In genomic region chr1:77514871-77515776, GRCh38 we compare ENCODE assay signal across 9 cellular contexts.
A peak's percentile ranks its signal among the peaks of the same experiment; 100 is the strongest.
DNase-seq lines count a peak whose midpoint lies in the region; ATAC-seq, FAIRE-seq and TF ChIP-seq lines count a peak whose summit lies in the region.
"Had no signal": no experiment of that assay in that cellular context is flagged by ENCODE, and none has a peak within 500 bp of the region (broad histone marks: within the 10 kb centered on the region; RNA-seq: fewer than 3 reads in every experiment).

No MANE protein-coding gene starts in this region.

- H3K4me1 ChIP-seq in HUES48 (ENCODE audit: control insufficient read depth, insufficient read depth, low read length) (peaks cover 25% of the 10 kb centered on the region), HepG2 (ENCODE audit: insufficient read depth, low read length) (no peaks in the 10 kb centered on the region)

- intact Hi-C loops in HepG2 (cut with micrococcal nuclease; ENCODE audit: unreplicated experiment), result no loop called here
- intact Hi-C loops in left colon (cut with DNase I, micrococcal nuclease), result no loop called here

- no peak for FAIRE-seq in HepG2 (lab: Jason Lieb, UNC)

- POLR2A ChIA-PET in AG04449 (lab: Yijun Ruan, JAX), result interaction anchor here (2.5 to 3.1 kb wide), 2 partner anchors 22 to 24 kb away, joined by 12 to 16 read pairs; no protein-coding TSS in a partner anchor
- POLR2A ChIA-PET in HepG2 (lab: Yijun Ruan, JAX), result no interaction called here

- CTCF ChIA-PET in AG04449 (lab: Yijun Ruan, JAX) (interaction anchor here (0.7 to 3.8 kb wide), 7 partner anchors 9 to 368 kb away, joined by 3 to 27 read pairs (median 4); no protein-coding TSS in a partner anchor), HepG2 (lab: Yijun Ruan, JAX; ENCODE audit: low intra/inter-chr PET ratio, low total read pairs) (no interaction called here)

- H4K20me1 ChIP-seq in HepG2 (ENCODE audit: insufficient read depth, low read length), result no peaks in the 10 kb centered on the region

- H3K9ac ChIP-seq in HUES48 (ENCODE audit: low read depth, low read length) (peak overlapping the region; percentile 62), HepG2 (ENCODE audit: insufficient read depth, low read depth, low read length) (no peak overlapping the region)

- no TSS peak for BruUV-seq in HepG2 (replicated peaks; lab: Mats Ljungman, UMichigan)

- H3K79me2 ChIP-seq in HepG2 (ENCODE audit: insufficient read depth, low read length), result no peaks in the 10 kb centered on the region

- DNase-seq in AG04449 (ENCODE audit: low read depth, low spot score), result peak; percentile 46
- peak; percentile 43 for DNase-seq in brain microvascular endothelial cell
- DNase-seq in HepG2 (ENCODE audit: low spot score), result peak; percentile 31
- DNase-seq in activated CD4-positive, alpha-beta T cell treated with anti-CD3 and anti-CD28 coated beads for 48 hours, result no peak
- no peak for DNase-seq in left colon
- no peak for DNase-seq in SIG-M5 (lab: John Stamatoyannopoulos, UW)
- DNase-seq: NCI-H2029 treated with DMSO at 0.1 percent for 48 hours had no signal

- no peak for TF ChIP-seq RAD21 in HepG2 (CRISPR knock-in tag; IDR thresholded peaks at IDR 0.05)

- H3K36me3 ChIP-seq in HUES48 (ENCODE audit: control insufficient read depth, insufficient read depth, low read length), result no peaks in the 10 kb centered on the region
- no peaks in the 10 kb centered on the region for H3K36me3 ChIP-seq in brain microvascular endothelial cell (replicated peaks)
- H3K36me3 ChIP-seq in HepG2 (replicated peaks in 1 of 2; ENCODE audit: control insufficient read depth in 1 of 2, insufficient read depth in 2 of 2, low read length in 2 of 2), result no peaks in the 10 kb centered on the region

- H2AFZ ChIP-seq in HepG2 (ENCODE audit: low read length), result no peak overlapping the region

- peak overlapping the region; percentile 10; the same call in 1 of the 2 replicates for H3K4me3 ChIP-seq in AG04449 (ENCODE audit: low read depth, low read length)
- H3K4me3 ChIP-seq in HUES48 (ENCODE audit: low read depth, low read length), result peak overlapping the region; percentile 37; the same call in 1 of the 2 replicates
- no peak overlapping the region for H3K4me3 ChIP-seq in brain microvascular endothelial cell (ENCODE audit: low read depth, low read length)
- H3K4me3 ChIP-seq in HepG2 (replicated peaks in 1 of 3; ENCODE audit: insufficient read depth in 1 of 3, low read depth in 2 of 3, low read length in 3 of 3), result no peak overlapping the region

- no peak for TF ChIP-seq POLR2A in HepG2 (IDR thresholded peaks at IDR 0.05; ENCODE audit: insufficient read depth in 1 of 2, low read depth in 2 of 2, low read length in 2 of 2)

- WGBS in HepG2 (ENCODE audit: low lambda C conversion rate), result 20% methylated on average over 8 of the region's 10 CpGs

- ATAC-seq in HepG2 (peak; percentile 99), left colon (no peak), GM18870 (IDR thresholded peaks at IDR 0.05; ENCODE audit: unreplicated experiment) (no peak)

- no peaks in the 10 kb centered on the region for H3K9me3 ChIP-seq in HUES48 (ENCODE audit: control insufficient read depth, insufficient read depth, low read length)
- no peaks in the 10 kb centered on the region for H3K9me3 ChIP-seq in HepG2 (ENCODE audit: low read length)

- in situ Hi-C loops in brain microvascular endothelial cell (cut with HindIII; ENCODE audit: low pct_ligation_motif_present, low sequenced_read_pairs), result no loop called here
- in situ Hi-C loops in HepG2 (cut with HindIII; ENCODE audit: extremely low pct_ligation_motif_present, low pct_unique_long_range_greater_than_20kb), result no loop called here

- peak overlapping the region; percentile 92 for H3K27ac ChIP-seq in HUES48 (ENCODE audit: low read depth, low read length)
- peak overlapping the region; percentile 82 for H3K27ac ChIP-seq in brain microvascular endothelial cell
- H3K27ac ChIP-seq in HepG2 (ENCODE audit: extremely low read length, insufficient read depth, low read length), result no peak overlapping the region

- H3K4me2 ChIP-seq in HepG2 (ENCODE audit: low read depth, low read length), result no peak overlapping the region

- no peak for TF ChIP-seq EP300 in HepG2 (IDR thresholded peaks at IDR 0.05; ENCODE audit: low read depth in 2 of 2, low read length in 2 of 2)
- TF ChIP-seq EP300 in HepG2 (CRISPR knock-in tag; IDR thresholded peaks at IDR 0.05; ENCODE audit: borderline replicate concordance), result no peak

- H3K27me3 ChIP-seq in HUES48 (ENCODE audit: control insufficient read depth, insufficient read depth, low read length) (no peaks in the 10 kb centered on the region), brain microvascular endothelial cell (replicated peaks) (no peaks in the 10 kb centered on the region), HepG2 (ENCODE audit: control insufficient read depth in 1 of 2, insufficient read depth in 2 of 2, low read length in 2 of 2) (peaks cover 0 to 11% of the 10 kb centered on the region in 2 experiments; a peak in 1 of 5 replicates)

- TF ChIP-seq CTCF in AG04449 (IDR thresholded peaks at IDR 0.05; ENCODE audit: insufficient read depth, low read length, missing control alignments) (peak; percentile 33), brain microvascular endothelial cell (IDR thresholded peaks at IDR 0.05; ENCODE audit: low read depth, low read length, missing control alignments) (peak; percentile 55), HepG2 (CRISPR knock-in tag; IDR thresholded peaks at IDR 0.05) (peak; percentile 29)

TF ChIP-seq in HepG2, 621 proteins besides CTCF, POLR2A, EP300 and RAD21:
- TF ChIP-seq ZNF263 (CRISPR knock-in tag; IDR thresholded peaks at IDR 0.05) (peak; percentile 68), ZSCAN21 (CRISPR knock-in tag; IDR thresholded peaks at IDR 0.05; ENCODE audit: borderline replicate concordance) (no peak), STAG1 (CRISPR knock-in tag; IDR thresholded peaks at IDR 0.05) (peak; percentile 45; the same call in 1 of the 2 replicates)

Comparison
In these comparisons a context has a peak if more than half of its experiments do, and no peak if none do; other contexts are left out.
1. DNase-seq: peak in AG04449 (single experiment), brain microvascular endothelial cell (single experiment) and HepG2 (single experiment); none in activated CD4-positive, alpha-beta T cell treated with anti-CD3 and anti-CD28 coated beads for 48 hours (single experiment), left colon (0 of 2) and SIG-M5 (single experiment).
2. H3K4me3 ChIP-seq: peak in AG04449 (single experiment) and HUES48 (single experiment); none in brain microvascular endothelial cell (single experiment) and HepG2 (0 of 3).
3. Peak in every context shown above with its lines, with median percentiles within 50 percentile points of each other: CTCF ChIP-seq.